Comparison of ENCODE assay signal across 18 cellular contexts in genomic region chr6:34157851-34158250, GRCh38. TPM values are rescaled to one million over a fixed set of nuclear protein-coding genes. Genes with fewer than 3 reads are reported as not detected.
DNase-seq lines count a peak whose midpoint lies in the region; ATAC-seq and TF ChIP-seq lines count a peak whose summit lies in the region.
"Had no signal": no experiment of that assay in that cellular context is flagged by ENCODE, and none has a peak within 500 bp of the region (broad histone marks: within the 10 kb centered on the region; RNA-seq: fewer than 3 reads in every experiment).

No MANE protein-coding gene starts in this region.

- DNase-seq in AG08396 (ENCODE audit: low spot score): peak; percentile 3
- peak; percentile 76 for DNase-seq in CD1c-positive myeloid dendritic cell (ENCODE audit: extremely low spot score)
- peak; percentile 8 for DNase-seq in WERI-Rb-1
- DNase-seq in mesenteric fat pad (ENCODE audit: low spot score): peak; percentile 67
- DNase-seq in NCI-H1105 treated with DMSO at 0.1 percent for 48 hours (lab: John Stamatoyannopoulos, UW): no peak
- no peak for DNase-seq in GM23338 (ENCODE audit: low spot score)
- DNase-seq in mucosa of gallbladder (ENCODE audit: low spot score): no peak
- DNase-seq: CD4-positive, alpha-beta memory T cell; DMS79; GM23248; KBM-7; NCI-H187; NCI-H446; NCI-H69; NK-92 treated with Interleukin-12 subunit alpha and Interleukin-12 subunit beta, amount 100 ng/mL, for 24 hours; RPMI8226 had no signal

- no peak overlapping the region for H3K4me2 ChIP-seq in GM23338

- no peak overlapping the region for H3K4me3 ChIP-seq in WERI-Rb-1 (ENCODE audit: low read depth, low read length)
- no peak overlapping the region for H3K4me3 ChIP-seq in GM23338
- H3K4me3 ChIP-seq: GM23248 had no signal

- no peak overlapping the region for H3K4me3 Mint-ChIP-seq in GM23338
- H3K4me3 Mint-ChIP-seq: B cell; CD4-positive, alpha-beta memory T cell had no signal

- H3K9me3 Mint-ChIP-seq in GM23338: peaks cover 22% of the 10 kb centered on the region

- peaks cover 6% of the 10 kb centered on the region; the same call in 1 of the 2 replicates for H3K4me1 ChIP-seq in GM23338 (ENCODE audit: insufficient read depth)

- H3K9me3 ChIP-seq in WERI-Rb-1 (ENCODE audit: severe bottlenecking): peaks cover 9% of the 10 kb centered on the region

- no peak overlapping the region for H2AFZ ChIP-seq in GM23338
- H2AFZ ChIP-seq: GM23248 had no signal

- peaks cover 35% of the 10 kb centered on the region for H3K27me3 Mint-ChIP-seq in GM23338 (ENCODE audit: insufficient read depth, low read depth, poor library complexity)

- TF ChIP-seq CTCF in WERI-Rb-1 (IDR thresholded peaks at IDR 0.05; ENCODE audit: low read depth, low read length) (no peak), GM23338 (conservative IDR thresholded peaks at IDR 0.05; ENCODE audit: low read depth in 2 of 2) (no peak)

- H3K27ac Mint-ChIP-seq in GM23338: no peak overlapping the region
- H3K27ac Mint-ChIP-seq: B cell had no signal

- ATAC-seq in GM23338 (no peak), HG02981 (IDR thresholded peaks at IDR 0.05; ENCODE audit: unreplicated experiment) (no peak)

- peaks cover 4% of the 10 kb centered on the region; the same call in 2 of the 3 replicates for H3K36me3 Mint-ChIP-seq in GM23338 (ENCODE audit: low read depth)
- H3K36me3 Mint-ChIP-seq: CD4-positive, alpha-beta memory T cell had no signal

- H3K27me3 ChIP-seq in WERI-Rb-1 (ENCODE audit: insufficient read depth, low read depth, severe bottlenecking): no peaks in the 10 kb centered on the region
- H3K27me3 ChIP-seq in GM23338 (ENCODE audit: insufficient read depth): peaks cover 26% of the 10 kb centered on the region

- no peaks in the 10 kb centered on the region for H3F3A ChIP-seq in GM23338 (replicated peaks; ENCODE audit: low read depth)

- peaks cover 10% of the 10 kb centered on the region; the same call in 2 of the 3 replicates for H3K4me1 Mint-ChIP-seq in GM23338

- H3K79me2 ChIP-seq in GM23338 (replicated peaks; ENCODE audit: insufficient read depth): no peaks in the 10 kb centered on the region

- H4K20me1 ChIP-seq in GM23338 (replicated peaks; ENCODE audit: insufficient read depth): no peaks in the 10 kb centered on the region

- H3K27ac ChIP-seq in WERI-Rb-1: no peak overlapping the region
- no peak overlapping the region for H3K27ac ChIP-seq in GM23338 (ENCODE audit: low read depth)
- H3K27ac ChIP-seq: GM23248 had no signal

- H3K36me3 ChIP-seq in WERI-Rb-1 (no peaks in the 10 kb centered on the region), GM23338 (ENCODE audit: insufficient read depth) (no peaks in the 10 kb centered on the region)

- H3K9me2 ChIP-seq in GM23338 (ENCODE audit: insufficient read depth): no peaks in the 10 kb centered on the region

TF ChIP-seq in GM23338, 12 proteins besides CTCF, POLR2A, EP300 and RAD21 (continues in another document):
- TF ChIP-seq REST (IDR thresholded peaks at IDR 0.05; ENCODE audit: unreplicated experiment): no peak
- TF ChIP-seq ZNF331 (CRISPR knock-in tag; IDR thresholded peaks at IDR 0.05; ENCODE audit: low read depth): no peak
- no peak for TF ChIP-seq NANOG (IDR thresholded peaks at IDR 0.05; ENCODE audit: borderline replicate concordance)
- no peak for TF ChIP-seq EZH2phosphoT487 (IDR thresholded peaks at IDR 0.05; ENCODE audit: unreplicated experiment)
- no peak for TF ChIP-seq POLR2AphosphoS5 (IDR thresholded peaks at IDR 0.05; ENCODE audit: low read depth)
- no peak for TF ChIP-seq ZNF114 (CRISPR knock-in tag; IDR thresholded peaks at IDR 0.05)
- no peak for TF ChIP-seq ETS1 (IDR thresholded peaks at IDR 0.05)
- no peak for TF ChIP-seq CREB1 (CRISPR knock-in tag; IDR thresholded peaks at IDR 0.05; ENCODE audit: low read depth)
- no peak for TF ChIP-seq JUNB (IDR thresholded peaks at IDR 0.05; ENCODE audit: unreplicated experiment)
- no peak for TF ChIP-seq STAT1 (IDR thresholded peaks at IDR 0.05; ENCODE audit: unreplicated experiment)
- TF ChIP-seq EZH2 (IDR thresholded peaks at IDR 0.05; ENCODE audit: low read depth, unreplicated experiment): no peak

RNA-seq across cellular contexts. Expression of gene GRM4, which starts 12.0 kb away (rescaled TPM):
- total RNA-seq in mesenteric fat pad: not detected
- total RNA-seq in GM23338 (2014; rRNA removed; shearing (Covaris generic)): 24.4 and 30.6 TPM in 2 replicates
- polyA plus RNA-seq in GM23338 (2016; fragmentation: Nextera tagmentation; extraction: Ambion mirVana): 7.0 and 8.7 TPM in 2 replicates
- not detected for total RNA-seq in mucosa of gallbladder
- total RNA-seq: B cell had no signal
- polyA plus RNA-seq: CD4-positive, alpha-beta memory T cell had no signal

Comparison
In these comparisons a context has a peak if more than half of its experiments do, and no peak if none do; other contexts are left out.
1. DNase-seq: peak in AG08396 (single experiment), CD1c-positive myeloid dendritic cell (single experiment), WERI-Rb-1 (single experiment) and mesenteric fat pad (single experiment); none in NCI-H1105 treated with DMSO at 0.1 percent for 48 hours (single experiment), GM23338 (single experiment) and mucosa of gallbladder (single experiment).
2. RNA of gene GRM4, which starts 12.0 kb away (total RNA-seq): 24.4 to 30.6 TPM in GM23338; not detected in mesenteric fat pad (single experiment) and not detected in mucosa of gallbladder (single experiment); every median in the first group is over 10 times any median in the second.